ENCODE assay signal across 8 cellular contexts in the genomic region with DNA sequence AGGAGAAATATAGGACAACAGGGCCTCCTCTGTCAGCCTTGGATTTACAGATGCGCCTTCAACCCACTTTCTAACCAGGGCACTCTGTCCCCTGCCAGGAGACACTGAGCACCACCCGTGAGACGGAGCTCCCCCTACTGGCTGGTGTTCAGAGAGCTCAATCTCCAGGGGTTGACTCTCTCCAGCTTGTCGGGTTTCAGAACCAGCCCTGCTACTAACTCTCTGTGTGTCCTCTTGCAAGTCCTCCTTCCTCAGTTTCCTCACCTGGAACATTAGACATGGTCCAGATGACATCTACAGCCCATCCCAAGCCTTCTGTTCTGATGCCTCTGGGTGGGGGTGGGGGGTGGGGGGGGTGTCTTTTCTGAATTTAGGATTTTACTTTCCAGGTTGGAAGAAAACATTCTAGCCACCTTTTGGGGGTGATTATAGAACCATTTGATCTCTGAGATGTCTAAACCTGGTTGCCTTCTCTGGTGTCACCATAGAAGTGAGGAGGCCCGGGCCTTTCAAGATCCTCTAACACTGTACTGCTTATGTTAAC.
A peak's percentile ranks its signal among the peaks of the same experiment; 100 is the strongest.
DNase-seq lines count a peak whose midpoint lies in the region; ATAC-seq and TF ChIP-seq lines count a peak whose summit lies in the region.

No MANE protein-coding gene starts in this region.

- peak; percentile 69 to 78 for DNase-seq in Caco-2
- peak; percentile 78 for DNase-seq in HEK293T (ENCODE audit: extremely low spot score)
- DNase-seq in NCI-H69 (lab: John Stamatoyannopoulos, UW), result peak; percentile 77
- DNase-seq in activated CD4-positive, alpha-beta memory T cell treated with anti-CD3 and anti-CD28 coated beads, Interleukin-2, amount 10 ng/mL, durations not matched to agents 7 days and 5 days, result peak; percentile 69
- DNase-seq in effector memory CD4-positive, alpha-beta T cell, result peak in 2 of 3 donors; percentile 1 to 30
- DNase-seq in medulla oblongata (ENCODE audit: extremely low spot score), result peak; percentile 87
- peak; percentile 3 to 20 for DNase-seq in stimulated activated CD8-positive, alpha-beta memory T cell treated with anti-CD3 and anti-CD28 coated beads, Interleukin-15, amount 100 ng/mL, for 4 hours (ENCODE audit: low read depth in 2 of 2)

- POLR2A ChIA-PET in Caco-2 (lab: Charles Lee) (no interaction called here), HEK293T (lab: Yijun Ruan, JAX) (no interaction called here)
- POLR2A ChIA-PET in activated CD4-positive, alpha-beta memory T cell treated with anti-CD3 and anti-CD28 coated beads, Interleukin-2, amount 10 ng/mL, durations not matched to agents 7 days and 5 days (lab: Charles Lee), result no interaction called here

- CTCF ChIA-PET in Caco-2 (lab: Charles Lee), result interaction anchor here (0.6 to 1.5 kb wide), 4 partner anchors 11 to 538 kb away, joined by 3 to 8 read pairs (median 4); no protein-coding TSS in a partner anchor
- CTCF ChIA-PET in HEK293T (lab: Yijun Ruan, JAX), result interaction anchor here (0.9 to 1.6 kb wide), 6 partner anchors 9 to 431 kb away, joined by 3 to 7 read pairs (median 4); no protein-coding TSS in a partner anchor
- CTCF ChIA-PET in activated CD4-positive, alpha-beta memory T cell treated with anti-CD3 and anti-CD28 coated beads, Interleukin-2, amount 10 ng/mL, durations not matched to agents 7 days and 5 days (lab: Charles Lee), result interaction anchor here (0.6 to 3.6 kb wide), 9 partner anchors 8 to 611 kb away, joined by 3 to 19 read pairs (median 4); no protein-coding TSS in a partner anchor

- no peaks in the 10 kb centered on the region for H3K9me3 ChIP-seq in Caco-2
- H3K9me3 ChIP-seq in effector memory CD4-positive, alpha-beta T cell (ENCODE audit: control insufficient read depth, low read length), result no peaks in the 10 kb centered on the region

- H3K4me1 Mint-ChIP-seq in Caco-2 (ENCODE audit: low read depth, unreplicated experiment), result no peaks in the 10 kb centered on the region
- H3K4me1 Mint-ChIP-seq in activated CD4-positive, alpha-beta memory T cell treated with anti-CD3 and anti-CD28 coated beads, Interleukin-2, amount 10 ng/mL, durations not matched to agents 7 days and 5 days, result no peaks in the 10 kb centered on the region

- no peaks in the 10 kb centered on the region for H3K27me3 ChIP-seq in Caco-2 (replicated peaks; ENCODE audit: control insufficient read depth, insufficient read depth, low read length)
- H3K27me3 ChIP-seq in effector memory CD4-positive, alpha-beta T cell (replicated peaks; ENCODE audit: control insufficient read depth, insufficient read depth, low read length, poor library complexity, severe bottlenecking), result no peaks in the 10 kb centered on the region

- H3K4me3 ChIP-seq in Caco-2 (ENCODE audit: low read depth, low read length), result no peak overlapping the region
- H3K4me3 ChIP-seq in effector memory CD4-positive, alpha-beta T cell (ENCODE audit: insufficient read depth, low read depth, low read length, poor library complexity, severe bottlenecking), result no peak overlapping the region

- no TSS peak for BruUV-seq in Caco-2 (replicated peaks; lab: Mats Ljungman, UMichigan)

- no peak overlapping the region for H3K27ac ChIP-seq in effector memory CD4-positive, alpha-beta T cell (ENCODE audit: insufficient read depth, low read length, poor library complexity, severe bottlenecking)

- intact Hi-C loops in Caco-2 (cut with micrococcal nuclease; ENCODE audit: unreplicated experiment), result loop anchor here (1.0 to 10.0 kb wide), 5 partner anchors 69 to 353 kb away; no protein-coding TSS in a partner anchor

- H3K27me3 Mint-ChIP-seq in Caco-2 (ENCODE audit: insufficient read depth, unreplicated experiment), result no peaks in the 10 kb centered on the region
- H3K27me3 Mint-ChIP-seq in activated CD4-positive, alpha-beta memory T cell treated with anti-CD3 and anti-CD28 coated beads, Interleukin-2, amount 10 ng/mL, durations not matched to agents 7 days and 5 days, result peaks cover 12% of the 10 kb centered on the region

- TF ChIP-seq CTCF in Caco-2 (IDR thresholded peaks at IDR 0.05; ENCODE audit: insufficient read depth in 1 of 2, low read depth in 1 of 2, low read length in 1 of 2, severe bottlenecking in 1 of 2, unreplicated experiment in 1 of 2), result peak; percentile 70 to 79

- no peak overlapping the region for H3K27ac Mint-ChIP-seq in Caco-2 (ENCODE audit: unreplicated experiment)
- H3K27ac Mint-ChIP-seq in activated CD4-positive, alpha-beta memory T cell treated with anti-CD3 and anti-CD28 coated beads, Interleukin-2, amount 10 ng/mL, durations not matched to agents 7 days and 5 days, result no peak overlapping the region

- no peaks in the 10 kb centered on the region for H3K36me3 ChIP-seq in Caco-2 (ENCODE audit: control insufficient read depth, insufficient read depth, low read length)
- no peaks in the 10 kb centered on the region for H3K36me3 ChIP-seq in effector memory CD4-positive, alpha-beta T cell (ENCODE audit: control insufficient read depth, insufficient read depth, low read length)

- peaks cover 6% of the 10 kb centered on the region for H3K9me3 Mint-ChIP-seq in Caco-2 (ENCODE audit: unreplicated experiment)
- no peaks in the 10 kb centered on the region for H3K9me3 Mint-ChIP-seq in activated CD4-positive, alpha-beta memory T cell treated with anti-CD3 and anti-CD28 coated beads, Interleukin-2, amount 10 ng/mL, durations not matched to agents 7 days and 5 days

- no peaks in the 10 kb centered on the region for H3K36me3 Mint-ChIP-seq in Caco-2 (ENCODE audit: insufficient read depth, unreplicated experiment)
- H3K36me3 Mint-ChIP-seq in activated CD4-positive, alpha-beta memory T cell treated with anti-CD3 and anti-CD28 coated beads, Interleukin-2, amount 10 ng/mL, durations not matched to agents 7 days and 5 days (ENCODE audit: low read depth), result no peaks in the 10 kb centered on the region

- H3K4me3 Mint-ChIP-seq in Caco-2 (ENCODE audit: unreplicated experiment), result no peak overlapping the region
- no peak overlapping the region for H3K4me3 Mint-ChIP-seq in activated CD4-positive, alpha-beta memory T cell treated with anti-CD3 and anti-CD28 coated beads, Interleukin-2, amount 10 ng/mL, durations not matched to agents 7 days and 5 days

- no peaks in the 10 kb centered on the region for H3K4me1 ChIP-seq in Caco-2
- no peaks in the 10 kb centered on the region for H3K4me1 ChIP-seq in effector memory CD4-positive, alpha-beta T cell (ENCODE audit: control insufficient read depth, insufficient read depth, low read length, poor library complexity, severe bottlenecking)

- ATAC-seq in HG02973 (IDR thresholded peaks at IDR 0.05; ENCODE audit: unreplicated experiment), result no peak

TF ChIP-seq in HEK293T, 16 proteins besides CTCF, POLR2A, EP300 and RAD21:
- TF ChIP-seq LEF1 (IDR thresholded peaks at IDR 0.05; ENCODE audit: borderline replicate concordance), result no peak
- TF ChIP-seq TARDBP (IDR thresholded peaks at IDR 0.05), result no peak
- no peak for TF ChIP-seq SP1 (IDR thresholded peaks at IDR 0.05)
- TF ChIP-seq ARNT (IDR thresholded peaks at IDR 0.05), result no peak
- no peak for TF ChIP-seq FOXK2 (IDR thresholded peaks at IDR 0.05)
- TF ChIP-seq HDGF (IDR thresholded peaks at IDR 0.05; ENCODE audit: borderline replicate concordance), result no peak
- no peak for TF ChIP-seq SUZ12 (IDR thresholded peaks at IDR 0.05)
- no peak for TF ChIP-seq FOXM1 (IDR thresholded peaks at IDR 0.05; ENCODE audit: borderline replicate concordance)
- TF ChIP-seq ZNF384 (IDR thresholded peaks at IDR 0.05), result no peak
- no peak for TF ChIP-seq L3MBTL2 (conservative IDR thresholded peaks at IDR 0.05)
- TF ChIP-seq ELF4 (IDR thresholded peaks at IDR 0.05), result no peak
- no peak for TF ChIP-seq BHLHE40 (IDR thresholded peaks at IDR 0.05; ENCODE audit: borderline replicate concordance)
- TF ChIP-seq NFRKB (IDR thresholded peaks at IDR 0.05), result no peak
- TF ChIP-seq FOXA1 (IDR thresholded peaks at IDR 0.05), result no peak
- no peak for TF ChIP-seq CTBP1 (IDR thresholded peaks at IDR 0.05; ENCODE audit: borderline replicate concordance)
- TF ChIP-seq, protein P1, sequence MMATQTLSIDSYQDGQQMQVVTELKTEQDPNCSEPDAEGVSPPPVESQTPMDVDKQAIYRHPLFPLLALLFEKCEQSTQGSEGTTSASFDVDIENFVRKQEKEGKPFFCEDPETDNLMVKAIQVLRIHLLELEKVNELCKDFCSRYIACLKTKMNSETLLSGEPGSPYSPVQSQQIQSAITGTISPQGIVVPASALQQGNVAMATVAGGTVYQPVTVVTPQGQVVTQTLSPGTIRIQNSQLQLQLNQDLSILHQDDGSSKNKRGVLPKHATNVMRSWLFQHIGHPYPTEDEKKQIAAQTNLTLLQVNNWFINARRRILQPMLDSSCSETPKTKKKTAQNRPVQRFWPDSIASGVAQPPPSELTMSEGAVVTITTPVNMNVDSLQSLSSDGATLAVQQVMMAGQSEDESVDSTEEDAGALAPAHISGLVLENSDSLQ (IDR thresholded peaks at IDR 0.05), result no peak

Comparison
In these comparisons a context has a peak if more than half of its experiments do, and no peak if none do; other contexts are left out.
1. DNase-seq: peak in every context shown above with its lines; median percentile 87 in medulla oblongata; 78 in HEK293T; 77 in NCI-H69; 74 in Caco-2; 69 in activated CD4-positive, alpha-beta memory T cell treated with anti-CD3 and anti-CD28 coated beads, Interleukin-2, amount 10 ng/mL, durations not matched to agents 7 days and 5 days; 16 in effector memory CD4-positive, alpha-beta T cell; 12 in stimulated activated CD8-positive, alpha-beta memory T cell treated with anti-CD3 and anti-CD28 coated beads, Interleukin-15, amount 100 ng/mL, for 4 hours.